In genomic region chr1:13699510-13699909, GRCh38 we compare ENCODE assay signal across 8 cellular contexts. TPM values are rescaled to one million over a fixed set of nuclear protein-coding genes. Genes with fewer than 3 reads are reported as not detected.
DNase-seq lines count a peak whose midpoint lies in the region; ATAC-seq and TF ChIP-seq lines count a peak whose summit lies in the region.

No MANE protein-coding gene starts in this region.

- no peak for DNase-seq in CD8-positive, alpha-beta memory T cell
- DNase-seq in NCI-H510A treated with DMSO at 0.1 percent for 48 hours (lab: John Stamatoyannopoulos, UW): peak; percentile 70
- peak; percentile 16 to 33 for DNase-seq in cardiac fibroblast (ENCODE audit: low read depth in 2 of 2)
- no peak for DNase-seq in left lung
- DNase-seq in NCI-H1694 (lab: John Stamatoyannopoulos, UW): no peak
- DNase-seq in AG08395 (ENCODE audit: low spot score): no peak

- peaks cover 4% of the 10 kb centered on the region for H3K27me3 ChIP-seq in CD8-positive, alpha-beta memory T cell (ENCODE audit: insufficient read depth, low read length, poor library complexity, severe bottlenecking)
- H3K27me3 ChIP-seq in left lung (peaks cover 0 to 18% of the 10 kb centered on the region in 2 donors), subcutaneous abdominal adipose tissue (ENCODE audit: control insufficient read depth in 5 of 5, insufficient read depth in 4 of 5, low read length in 5 of 5) (peaks cover 0 to 6% (median 3%) of the 10 kb centered on the region in 5 donors)

- H3K27ac Mint-ChIP-seq in CD8-positive, alpha-beta memory T cell: peak overlapping the region; percentile 79 to 99 (median 96)

- H3K9me3 Mint-ChIP-seq in CD8-positive, alpha-beta memory T cell: no peaks in the 10 kb centered on the region

- peaks cover 30% of the 10 kb centered on the region for H3K4me1 ChIP-seq in CD8-positive, alpha-beta memory T cell (ENCODE audit: insufficient read depth, low read length)
- H3K4me1 ChIP-seq in left lung (peaks cover 0 to 38% of the 10 kb centered on the region in 2 donors), subcutaneous abdominal adipose tissue (ENCODE audit: control insufficient read depth in 5 of 5, insufficient read depth in 5 of 5, low read length in 5 of 5) (peaks cover 1 to 17% (median 12%) of the 10 kb centered on the region in 5 donors)

- TF ChIP-seq CTCF in cardiac fibroblast (IDR thresholded peaks at IDR 0.05; ENCODE audit: low read depth, low read length) (no peak), left lung (IDR thresholded peaks at IDR 0.05) (no peak)

- CTCF ChIA-PET in CD8-positive, alpha-beta memory T cell (lab: Charles Lee): no interaction called here

- intact Hi-C loops in left lung (cut with DNase I): no loop called here

- no peaks in the 10 kb centered on the region for H3K36me3 ChIP-seq in CD8-positive, alpha-beta memory T cell (ENCODE audit: insufficient read depth, low read length)
- no peaks in the 10 kb centered on the region for H3K36me3 ChIP-seq in left lung
- no peaks in the 10 kb centered on the region for H3K36me3 ChIP-seq in subcutaneous abdominal adipose tissue (ENCODE audit: control insufficient read depth in 5 of 5, insufficient read depth in 5 of 5, low read length in 5 of 5)

- H3K9me3 ChIP-seq in CD8-positive, alpha-beta memory T cell (ENCODE audit: low read length): no peaks in the 10 kb centered on the region
- H3K9me3 ChIP-seq in left lung: no peaks in the 10 kb centered on the region
- peaks cover 0 to 6% (median 4%) of the 10 kb centered on the region in 5 donors for H3K9me3 ChIP-seq in subcutaneous abdominal adipose tissue (ENCODE audit: control insufficient read depth in 5 of 5, low read length in 5 of 5)

- H3K27me3 Mint-ChIP-seq in CD8-positive, alpha-beta memory T cell: peaks cover 0 to 5% of the 10 kb centered on the region in 2 donors

- peaks cover 38 to 53% (median 49%) of the 10 kb centered on the region in 3 donors for H3K4me1 Mint-ChIP-seq in CD8-positive, alpha-beta memory T cell

- peak overlapping the region; percentile 90 for H3K27ac ChIP-seq in CD8-positive, alpha-beta memory T cell (ENCODE audit: low read depth, low read length)
- peak overlapping the region; percentile 84 to 97 for H3K27ac ChIP-seq in left lung
- H3K27ac ChIP-seq in subcutaneous abdominal adipose tissue (ENCODE audit: low read depth, low read length): peak overlapping the region; percentile 79

- H3K4me3 Mint-ChIP-seq in CD8-positive, alpha-beta memory T cell: peak overlapping the region; percentile 85 to 91 (median 86)

- H3K36me3 Mint-ChIP-seq in CD8-positive, alpha-beta memory T cell: peaks cover 0 to 15% (median 0%) of the 10 kb centered on the region in 3 donors

- H3K4me3 ChIP-seq in CD8-positive, alpha-beta memory T cell (ENCODE audit: low read length): peak overlapping the region; percentile 66
- H3K4me3 ChIP-seq in cardiac fibroblast (replicated peaks in 1 of 2; ENCODE audit: low read depth in 2 of 2, low read length in 2 of 2) (peak overlapping the region; percentile 59 to 69), left lung (peak overlapping the region; percentile 67 to 85), subcutaneous abdominal adipose tissue (ENCODE audit: low read depth in 1 of 5, low read length in 5 of 5) (peak overlapping the region; percentile 76 to 87 (median 81))

- ATAC-seq in left lung (peak; percentile 14), HG02571 (IDR thresholded peaks at IDR 0.05; ENCODE audit: unreplicated experiment) (no peak)

- POLR2A ChIA-PET in CD8-positive, alpha-beta memory T cell (lab: Charles Lee): interaction anchor here (1.1 to 1.4 kb wide), 2 partner anchors 8 to 49 kb away, joined by 3 to 4 read pairs; no protein-coding TSS in a partner anchor

- H3K9ac ChIP-seq in subcutaneous abdominal adipose tissue (ENCODE audit: low read length in 5 of 5): peak overlapping the region; percentile 40 to 86 (median 76)

RNA-seq across cellular contexts. Expression of gene PRDM2, which starts 0.5 kb away (rescaled TPM):
- 10 to 100 TPM; 67.9 to 70.1 TPM for total RNA-seq in CD8-positive, alpha-beta memory T cell
- polyA plus RNA-seq in CD8-positive, alpha-beta memory T cell: 24.4 TPM
- total RNA-seq in left lung: 10 to 100 TPM; 39.6 to 42.7 TPM

Comparison
In these comparisons a context has a peak if more than half of its experiments do, and no peak if none do; other contexts are left out.
1. DNase-seq: peak in NCI-H510A treated with DMSO at 0.1 percent for 48 hours (single experiment) and cardiac fibroblast (2 of 2); none in CD8-positive, alpha-beta memory T cell (0 of 5), left lung (0 of 2), NCI-H1694 (single experiment) and AG08395 (single experiment).
2. Peak in every context shown above with its lines, with median percentiles within 50 percentile points of each other: H3K27ac ChIP-seq and H3K4me3 ChIP-seq.